1 cellular context compared by ENCODE assay signal in the genomic region with DNA sequence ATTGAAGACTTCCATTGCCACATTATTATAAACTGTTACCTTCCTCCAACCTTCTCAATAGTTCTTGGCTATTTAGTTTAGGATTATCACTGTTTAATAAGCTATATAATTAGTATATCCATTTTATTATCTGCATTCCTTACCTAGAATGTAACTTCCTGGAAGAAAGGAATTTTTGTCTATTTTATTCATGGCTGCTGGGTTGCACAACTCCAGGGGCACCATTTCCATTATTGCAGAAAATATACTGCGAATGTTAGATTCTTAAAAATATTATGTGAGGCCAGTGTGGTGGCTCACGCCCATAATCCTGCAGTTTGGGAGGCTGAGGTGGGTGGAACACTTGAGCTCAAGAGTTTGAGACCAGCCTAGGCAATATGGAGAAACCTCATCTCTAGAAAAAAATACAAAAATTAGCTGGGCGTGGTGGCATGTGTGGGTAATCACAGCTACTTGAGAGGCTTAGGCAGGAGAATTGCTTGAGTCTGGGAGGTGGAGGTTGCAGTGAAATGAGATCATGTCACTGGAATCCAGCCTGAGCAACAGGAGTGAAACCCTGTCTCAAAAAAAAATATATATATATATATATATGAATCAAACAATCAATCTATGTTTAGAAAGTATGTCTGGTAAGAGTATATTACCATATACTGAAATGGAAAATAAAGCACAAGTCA.
TF ChIP-seq lines count a peak whose summit lies in the region.

No MANE protein-coding gene starts in this region.

TF ChIP-seq in endothelial cell of umbilical vein, 7 proteins besides CTCF, POLR2A, EP300 and RAD21:
- TF ChIP-seq, protein P1, sequence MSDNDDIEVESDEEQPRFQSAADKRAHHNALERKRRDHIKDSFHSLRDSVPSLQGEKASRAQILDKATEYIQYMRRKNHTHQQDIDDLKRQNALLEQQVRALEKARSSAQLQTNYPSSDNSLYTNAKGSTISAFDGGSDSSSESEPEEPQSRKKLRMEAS (IDR thresholded peaks at IDR 0.05; ENCODE audit: insufficient read depth, insufficient read length), result no peak
- TF ChIP-seq JUN (IDR thresholded peaks at IDR 0.05; ENCODE audit: borderline replicate concordance, insufficient read depth, insufficient read length, low read depth), result no peak
- TF ChIP-seq EZH2 (IDR thresholded peaks at IDR 0.05; ENCODE audit: borderline replicate concordance, low read depth, low read length, severe bottlenecking), result no peak
- TF ChIP-seq MYC (IDR thresholded peaks at IDR 0.05; ENCODE audit: low read depth, low read length), result no peak
- TF ChIP-seq GATA2 (IDR thresholded peaks at IDR 0.05; ENCODE audit: insufficient read depth, insufficient read length, low read depth, low read length), result no peak
- TF ChIP-seq FOS (IDR thresholded peaks at IDR 0.05; ENCODE audit: borderline replicate concordance, insufficient read depth, low read length), result no peak
